31 cellular contexts compared by ENCODE assay signal in the genomic region with DNA sequence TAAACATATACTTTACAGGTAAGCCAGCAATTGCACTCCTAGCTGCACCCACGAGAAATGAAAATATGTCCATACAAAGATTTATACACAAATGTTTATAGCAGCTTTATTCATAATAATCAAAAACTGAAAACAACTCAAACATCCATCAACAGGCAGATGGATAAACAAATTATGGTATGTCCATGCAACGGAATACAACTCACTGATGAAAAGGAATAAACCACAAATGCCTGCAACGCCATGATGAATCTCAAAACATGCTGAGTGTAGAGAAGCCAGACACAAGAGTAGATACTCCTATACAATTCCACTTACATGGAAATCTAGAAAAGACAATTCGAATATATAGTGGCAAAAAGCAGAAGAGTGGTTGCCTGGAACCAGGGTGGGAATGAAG.
"Had no signal": no experiment of that assay in that cellular context is flagged by ENCODE, and none has a peak within 500 bp of the region (broad histone marks: within the 10 kb centered on the region; RNA-seq: fewer than 3 reads in every experiment).

No MANE protein-coding gene starts in this region.

- H3K27me3 Mint-ChIP-seq: stimulated activated memory B cell treated with anti-CD40 and anti-IgM and Interleukin-4, amounts not matched to agents 10 μg/mL and 1 μg/mL and 100 μg/mL, for 72 hours; stimulated activated naive CD8-positive, alpha-beta T cell treated with anti-CD3 and anti-CD28 coated beads, Interleukin-15, amount 100 ng/mL, for 72 hours; type B pancreatic cell had no signal

- H3K27ac Mint-ChIP-seq: natural killer cell; nephron; neural progenitor cell; progenitor cell of endocrine pancreas; stimulated activated memory B cell treated with anti-CD40 and anti-IgM and Interleukin-4, amounts not matched to agents 10 μg/mL and 1 μg/mL and 100 μg/mL, for 72 hours; stimulated activated naive CD8-positive, alpha-beta T cell treated with anti-CD3 and anti-CD28 coated beads, Interleukin-15, amount 100 ng/mL, for 72 hours; type B pancreatic cell had no signal

- H3K9me3 Mint-ChIP-seq: natural killer cell; nephron; stimulated activated naive CD8-positive, alpha-beta T cell treated with anti-CD3 and anti-CD28 coated beads, Interleukin-15, amount 100 ng/mL, for 72 hours; type B pancreatic cell had no signal

- H3K4me1 ChIP-seq: neural progenitor cell, parathyroid adenoma, psoas muscle, suprapubic skin, testis, uterus had no signal

- H3K4me2 ChIP-seq: neural progenitor cell, smooth muscle cell had no signal

- H3K4me1 Mint-ChIP-seq: neural progenitor cell; stimulated activated naive CD8-positive, alpha-beta T cell treated with anti-CD3 and anti-CD28 coated beads, Interleukin-15, amount 100 ng/mL, for 72 hours had no signal

- DNase-seq: natural killer cell; occipital lobe; ovary; posterior cingulate gyrus; psoas muscle; right cardiac atrium; spleen; stimulated activated CD4-positive, alpha-beta T cell treated with anti-CD3 and anti-CD28 coated beads, Interleukin-12 subunit alpha, Interleukin-12 subunit beta, amount 100 ng/mL, for 4 hours; stimulated activated CD4-positive, alpha-beta T cell treated with anti-CD3 and anti-CD28 coated beads, Interleukin-1b, Interleukin-23, amount 100 ng/mL, for 48 hours; stimulated activated CD4-positive, alpha-beta T cell treated with anti-CD3 and anti-CD28 coated beads, Interleukin-4, amount 100 ng/mL, for 1 hour; stimulated activated CD4-positive, alpha-beta T cell treated with anti-CD3 and anti-CD28 coated beads, Interleukin-4, amount 100 ng/mL, for 4 hours; stimulated activated CD8-positive, alpha-beta memory T cell treated with anti-CD3 and anti-CD28 coated beads, Interleukin-4, amount 100 ng/mL, for 48 hours; stimulated activated naive CD4-positive, alpha-beta T cell; stimulated activated naive CD8-positive, alpha-beta T cell treated with anti-CD3 and anti-CD28 coated beads, Interleukin-15, amount 100 ng/mL, for 72 hours; stimulated activated naive CD8-positive, alpha-beta T cell treated with anti-CD3 and anti-CD28 coated beads, Interleukin-15, Interleukin-2, amounts not matched to agents 100 U/mL and 50 U/mL, for 24 hours; substantia nigra; testis; tibial artery; transverse colon; upper lobe of right lung; uterus had no signal

- H3K4me3 ChIP-seq: neural progenitor cell, ovary, psoas muscle, skin epidermis, smooth muscle cell, spleen, suprapubic skin, testis, tibial artery, transverse colon, upper lobe of right lung, uterus had no signal

- H3K27ac ChIP-seq: neural progenitor cell, ovary, parathyroid adenoma, psoas muscle, skin epidermis, spleen, suprapubic skin, testis, tibial artery, transverse colon, upper lobe of right lung, uterus had no signal

- H3K9me3 ChIP-seq: ovary, psoas muscle, spleen, suprapubic skin, testis, tibial artery, transverse colon, upper lobe of right lung, uterus had no signal

- H2AFZ ChIP-seq: neural progenitor cell, parathyroid adenoma had no signal

- H3K27me3 ChIP-seq: neural progenitor cell, ovary, spleen, suprapubic skin, testis, tibial artery, transverse colon, upper lobe of right lung, uterus had no signal

- H3K36me3 Mint-ChIP-seq: natural killer cell; neural progenitor cell; stimulated activated memory B cell treated with anti-CD40 and anti-IgM and Interleukin-4, amounts not matched to agents 10 μg/mL and 1 μg/mL and 100 μg/mL, for 72 hours had no signal

- H3K4me3 Mint-ChIP-seq: natural killer cell; nephron; neural progenitor cell; stimulated activated memory B cell treated with anti-CD40 and anti-IgM and Interleukin-4, amounts not matched to agents 10 μg/mL and 1 μg/mL and 100 μg/mL, for 72 hours; stimulated activated naive CD8-positive, alpha-beta T cell treated with anti-CD3 and anti-CD28 coated beads, Interleukin-15, amount 100 ng/mL, for 72 hours; type B pancreatic cell had no signal

- H3K9ac ChIP-seq: neural progenitor cell, parathyroid adenoma had no signal

- ATAC-seq: natural killer cell; psoas muscle; right cardiac atrium; sciatic nerve; stimulated activated memory B cell treated with anti-CD40 and anti-IgM and Interleukin-4, amounts not matched to agents 10 μg/mL and 1 μg/mL and 100 μg/mL, for 72 hours; stimulated activated naive CD8-positive, alpha-beta T cell treated with anti-CD3 and anti-CD28 coated beads, Interleukin-15, amount 100 ng/mL, for 72 hours; stimulated activated naive CD8-positive, alpha-beta T cell treated with anti-CD3 and anti-CD28 coated beads, Interleukin-15, Interleukin-2, amounts not matched to agents 100 U/mL and 50 U/mL, for 24 hours; upper lobe of right lung had no signal

- H3K36me3 ChIP-seq: neural progenitor cell, ovary, uterus had no signal
